ENCODE assay signal across 8 cellular contexts in the genomic region with DNA sequence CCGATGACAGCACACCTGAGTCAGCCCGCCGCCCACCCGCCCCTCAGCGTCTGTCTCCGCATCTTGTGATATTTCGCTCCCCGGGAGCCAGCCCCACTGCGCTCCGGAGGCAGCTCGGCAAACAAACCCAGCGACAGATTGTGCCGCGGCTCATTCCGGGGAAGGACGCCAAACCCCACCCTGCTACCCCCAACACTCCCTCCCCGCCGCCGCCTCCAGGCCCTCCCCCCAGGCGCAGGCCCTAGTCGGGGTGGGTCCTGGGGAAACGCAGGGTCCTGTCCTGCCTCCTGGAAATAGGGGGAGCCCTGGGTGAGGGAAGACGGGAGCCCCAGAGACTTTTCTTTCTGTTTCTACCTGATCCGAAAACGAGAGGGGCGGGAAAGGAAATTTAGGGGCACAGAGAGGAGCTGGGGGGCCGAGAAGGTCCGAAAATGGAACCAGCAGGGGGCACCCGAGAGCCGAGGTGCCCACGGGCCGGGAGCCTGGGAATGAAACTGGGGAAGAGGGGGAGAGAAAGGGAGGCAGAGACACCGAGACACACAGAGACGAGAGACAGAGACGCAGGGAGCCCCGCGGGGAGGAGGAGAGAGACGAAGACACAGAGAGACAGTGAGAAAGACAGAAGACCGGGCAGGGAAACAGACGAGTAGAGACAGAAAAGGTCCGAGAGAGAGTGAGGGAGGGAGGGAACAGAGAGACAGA. TPM values are rescaled to one million over a fixed set of nuclear protein-coding genes. Genes with fewer than 3 reads are reported as not detected.
A peak's percentile ranks its signal among the peaks of the same experiment; 100 is the strongest.
DNase-seq lines count a peak whose midpoint lies in the region; ATAC-seq, FAIRE-seq and TF ChIP-seq lines count a peak whose summit lies in the region.

No MANE protein-coding gene starts in this region.

- no peaks in the 10 kb centered on the region for H3K9me3 ChIP-seq in CD4-positive, alpha-beta T cell (ENCODE audit: control insufficient read depth, low read length)
- H3K9me3 ChIP-seq in mammary epithelial cell (replicated peaks; ENCODE audit: insufficient read depth, low read length) (no peaks in the 10 kb centered on the region), HepG2 (ENCODE audit: low read length) (no peaks in the 10 kb centered on the region)

- H3K9ac ChIP-seq in mammary epithelial cell (ENCODE audit: insufficient read depth, low read length) (no peak overlapping the region), HepG2 (ENCODE audit: insufficient read depth, low read depth, low read length) (peak overlapping the region; percentile 50; the same call in 1 of the 2 replicates)

- no peaks in the 10 kb centered on the region for H3K9me3 Mint-ChIP-seq in CD4-positive, alpha-beta T cell
- no peaks in the 10 kb centered on the region for H3K9me3 Mint-ChIP-seq in T-helper 1 cell treated with Interleukin-12 subunit alpha and Interleukin-12 subunit beta and Interleukin-4 antibody, amounts not matched to agents 30 μg/mL and 1 μg/mL, for 36 hours

- H3K27ac Mint-ChIP-seq in CD4-positive, alpha-beta T cell = no peak overlapping the region
- no peak overlapping the region for H3K27ac Mint-ChIP-seq in T-helper 1 cell treated with Interleukin-12 subunit alpha and Interleukin-12 subunit beta and Interleukin-4 antibody, amounts not matched to agents 30 μg/mL and 1 μg/mL, for 36 hours

- H3K4me3 ChIP-seq in mammary epithelial cell (replicated peaks in 1 of 3; ENCODE audit: insufficient read depth in 1 of 3, low read depth in 2 of 3, low read length in 3 of 3) (peak overlapping the region; percentile 21 to 31 (median 27)), HepG2 (replicated peaks in 1 of 3; ENCODE audit: insufficient read depth in 1 of 3, low read depth in 2 of 3, low read length in 3 of 3) (peak overlapping the region; percentile 57 to 75 (median 66))

- H3K4me3 Mint-ChIP-seq in CD4-positive, alpha-beta T cell = peak overlapping the region; percentile 92
- H3K4me3 Mint-ChIP-seq in T-helper 1 cell treated with Interleukin-12 subunit alpha and Interleukin-12 subunit beta and Interleukin-4 antibody, amounts not matched to agents 30 μg/mL and 1 μg/mL, for 36 hours = peak overlapping the region; percentile 85

- peaks cover 38% of the 10 kb centered on the region for H3K4me1 Mint-ChIP-seq in CD4-positive, alpha-beta T cell (ENCODE audit: low read depth)
- H3K4me1 Mint-ChIP-seq in T-helper 1 cell treated with Interleukin-12 subunit alpha and Interleukin-12 subunit beta and Interleukin-4 antibody, amounts not matched to agents 30 μg/mL and 1 μg/mL, for 36 hours (ENCODE audit: low read depth) = peaks cover 21% of the 10 kb centered on the region

- in situ Hi-C loops in mammary epithelial cell (cut with MboI; ENCODE audit: low sequenced_read_pairs in 2 of 2) = loop anchor here in 1 of 2 donors (10.0 kb wide), 3 partner anchors 66 to 186 kb away; a partner anchor contains a TSS
- in situ Hi-C loops in HepG2 (cut with HindIII; ENCODE audit: extremely low pct_ligation_motif_present, low pct_unique_long_range_greater_than_20kb) = loop anchor here (5.0 to 10.0 kb wide), 2 partner anchors 111 to 186 kb away; a partner anchor contains a TSS

- POLR2A ChIA-PET in CD4-positive, alpha-beta T cell (lab: Charles Lee) = interaction anchor here (0.7 to 3.0 kb wide), 7 partner anchors 14 to 113 kb away, joined by 3 to 16 read pairs (median 9); a partner anchor contains a TSS
- POLR2A ChIA-PET in HepG2 (lab: Yijun Ruan, JAX) = interaction anchor here (0.8 to 3.6 kb wide), 14 partner anchors 10 to 320 kb away, joined by 3 to 13 read pairs (median 4); a partner anchor contains a TSS

- H3K36me3 ChIP-seq in mammary epithelial cell (ENCODE audit: insufficient read depth, low read length) (no peaks in the 10 kb centered on the region), HepG2 (replicated peaks in 1 of 2; ENCODE audit: control insufficient read depth in 1 of 2, insufficient read depth in 2 of 2, low read length in 2 of 2) (no peaks in the 10 kb centered on the region)

- peaks cover 33% of the 10 kb centered on the region for H3K27me3 ChIP-seq in CD4-positive, alpha-beta T cell (ENCODE audit: control insufficient read depth, insufficient read depth, low read length)
- peaks cover 16% of the 10 kb centered on the region for H3K27me3 ChIP-seq in mammary epithelial cell (ENCODE audit: insufficient read depth, low read length)
- peaks cover 3 to 14% of the 10 kb centered on the region in 2 experiments; a peak in 4 of 5 replicates for H3K27me3 ChIP-seq in HepG2 (ENCODE audit: control insufficient read depth in 1 of 2, insufficient read depth in 2 of 2, low read length in 2 of 2)

- no peak for TF ChIP-seq POLR2A in HepG2 (IDR thresholded peaks at IDR 0.05; ENCODE audit: insufficient read depth in 1 of 2, low read depth in 2 of 2, low read length in 2 of 2)

- ATAC-seq in CD4-positive, alpha-beta T cell (ENCODE audit: poor library complexity) = peak; percentile 14
- ATAC-seq in HG03045 (IDR thresholded peaks at IDR 0.05; ENCODE audit: unreplicated experiment) = peak; percentile 34
- peak; percentile 13 for ATAC-seq in HepG2

- H3K36me3 Mint-ChIP-seq in CD4-positive, alpha-beta T cell (ENCODE audit: low read depth) = no peaks in the 10 kb centered on the region
- H3K36me3 Mint-ChIP-seq in T-helper 1 cell treated with Interleukin-12 subunit alpha and Interleukin-12 subunit beta and Interleukin-4 antibody, amounts not matched to agents 30 μg/mL and 1 μg/mL, for 36 hours (ENCODE audit: low read depth) = no peaks in the 10 kb centered on the region

- H3K4me1 ChIP-seq in mammary epithelial cell (ENCODE audit: insufficient read depth, low read length) (peaks cover 20% of the 10 kb centered on the region), HepG2 (ENCODE audit: insufficient read depth, low read length) (peaks cover 64% of the 10 kb centered on the region)

- H3K27ac ChIP-seq in CD4-positive, alpha-beta T cell (ENCODE audit: low read depth, low read length) = no peak overlapping the region
- no peak overlapping the region for H3K27ac ChIP-seq in mammary epithelial cell (ENCODE audit: insufficient read depth, low read depth, low read length)
- no peak overlapping the region for H3K27ac ChIP-seq in HepG2 (ENCODE audit: extremely low read length, insufficient read depth, low read length)

- intact Hi-C loops in CD4-positive, alpha-beta T cell (cut with DNase I, micrococcal nuclease) = loop anchor here (1.0 to 10.0 kb wide), 7 partner anchors 22 to 1066 kb away; no protein-coding TSS in a partner anchor
- intact Hi-C loops in mammary epithelial cell (cut with micrococcal nuclease) = loop anchor here (2.0 to 5.0 kb wide), 3 partner anchors 32 to 1054 kb away; a partner anchor contains a TSS
- intact Hi-C loops in HepG2 (cut with micrococcal nuclease; ENCODE audit: unreplicated experiment) = no loop called here
- intact Hi-C loops in posterior vena cava (cut with DNase I) = loop anchor here (2.0 to 10.0 kb wide), 2 partner anchors 68 to 186 kb away; a partner anchor contains a TSS

- no peak for FAIRE-seq in HepG2 (lab: Jason Lieb, UNC)

- peaks cover 63% of the 10 kb centered on the region for H3K27me3 Mint-ChIP-seq in CD4-positive, alpha-beta T cell
- peaks cover 65% of the 10 kb centered on the region for H3K27me3 Mint-ChIP-seq in T-helper 1 cell treated with Interleukin-12 subunit alpha and Interleukin-12 subunit beta and Interleukin-4 antibody, amounts not matched to agents 30 μg/mL and 1 μg/mL, for 36 hours (ENCODE audit: low read depth)

- no peak for TF ChIP-seq EP300 in HepG2 (IDR thresholded peaks at IDR 0.05; ENCODE audit: low read depth in 2 of 2, low read length in 2 of 2)
- no peak for TF ChIP-seq EP300 in HepG2 (CRISPR knock-in tag; IDR thresholded peaks at IDR 0.05; ENCODE audit: borderline replicate concordance)

- CTCF ChIA-PET in CD4-positive, alpha-beta T cell (lab: Charles Lee) = interaction anchor here (0.6 to 3.0 kb wide), 24 partner anchors 15 to 342 kb away, joined by 3 to 26 read pairs (median 5); a partner anchor contains a TSS
- CTCF ChIA-PET in mammary epithelial cell (lab: Charles Lee; ENCODE audit: low non-redundant PET) = interaction anchor here (0.6 to 1.3 kb wide), 4 partner anchors 49 to 183 kb away, joined by 3 to 11 read pairs (median 6); no protein-coding TSS in a partner anchor
- CTCF ChIA-PET in HepG2 (lab: Yijun Ruan, JAX; ENCODE audit: low intra/inter-chr PET ratio, low total read pairs) = interaction anchor here (0.6 to 3.9 kb wide), 4 partner anchors 22 to 183 kb away, joined by 3 to 26 read pairs (median 10); no protein-coding TSS in a partner anchor

- peak overlapping the region; percentile 84 for H2AFZ ChIP-seq in mammary epithelial cell (ENCODE audit: low read depth, low read length)
- H2AFZ ChIP-seq in HepG2 (ENCODE audit: low read length) = peak overlapping the region; percentile 34

- TF ChIP-seq RAD21 in HepG2 (CRISPR knock-in tag; IDR thresholded peaks at IDR 0.05) = 0 out of 2 replicates have a peak, but pooled peaks have one; percentile 31

- dilution Hi-C loops in mammary epithelial cell (cut with HindIII; ENCODE audit: low sequenced_read_pairs) = no loop called here

- peak; percentile 93 for TF ChIP-seq CTCF in CD4-positive, alpha-beta T cell (IDR thresholded peaks at IDR 0.05)
- peak; percentile 53 to 75 for TF ChIP-seq CTCF in mammary epithelial cell (conservative IDR thresholded peaks at IDR 0.05 in 1 of 2, IDR thresholded peaks at IDR 0.05 in 1 of 2; ENCODE audit: extremely low read depth in 1 of 2, insufficient read depth in 1 of 2, low read depth in 1 of 2, low read length in 2 of 2)
- peak; percentile 79 for TF ChIP-seq CTCF in HepG2 (CRISPR knock-in tag; IDR thresholded peaks at IDR 0.05)

- H3K79me2 ChIP-seq in mammary epithelial cell (ENCODE audit: insufficient read depth, low read length) = no peaks in the 10 kb centered on the region
- no peaks in the 10 kb centered on the region for H3K79me2 ChIP-seq in HepG2 (ENCODE audit: insufficient read depth, low read length)

- H3K4me2 ChIP-seq in mammary epithelial cell (ENCODE audit: insufficient read depth, low read depth, low read length) = peak overlapping the region; percentile 66
- peak overlapping the region; percentile 96 for H3K4me2 ChIP-seq in HepG2 (ENCODE audit: low read depth, low read length)

- no peaks in the 10 kb centered on the region for H4K20me1 ChIP-seq in mammary epithelial cell (ENCODE audit: insufficient read depth, low read length)
- H4K20me1 ChIP-seq in HepG2 (ENCODE audit: insufficient read depth, low read length) = no peaks in the 10 kb centered on the region

- peak in 4 of 10 experiments; percentile 25 to 58 (median 34) for DNase-seq in CD4-positive, alpha-beta T cell
- DNase-seq in mammary epithelial cell (no peak), HepG2 (ENCODE audit: low spot score) (no peak), NCI-H2029 (lab: John Stamatoyannopoulos, UW) (no peak), posterior vena cava (ENCODE audit: low spot score) (no peak)
- DNase-seq in stimulated activated CD8-positive, alpha-beta memory T cell treated with anti-CD3 and anti-CD28 coated beads, Interleukin-12 subunit alpha, Interleukin-12 subunit beta, amount 100 ng/mL, for 4 hours (ENCODE audit: low read depth) = peak; percentile 70

- BruUV-seq in mammary epithelial cell (replicated peaks; lab: Mats Ljungman, UMichigan) (no TSS peak), HepG2 (replicated peaks; lab: Mats Ljungman, UMichigan) (no TSS peak)

- WGBS in mammary epithelial cell (ENCODE audit: low coverage, missing lambda C conversion rate) = 2% methylated on average over 10 of the region's 41 CpGs
- WGBS in HepG2 (ENCODE audit: low lambda C conversion rate) = under 1% methylated on average over 21 of the region's 41 CpGs

RNA-seq across cellular contexts. Expression of a gene that starts 1.8 kb away (rescaled TPM):
- under 1 TPM; 0.17 to 0.19 TPM for total RNA-seq in CD4-positive, alpha-beta T cell
- total RNA-seq in mammary epithelial cell (under 1 TPM; 0.31 to 0.33 TPM), HepG2 (2016; rRNA removed; fragmentation: Illumina TruSeq; extraction: Trizol) (0.45 and 1.3 TPM in 2 replicates), posterior vena cava (1 to 10 TPM; 2.0 to 2.9 TPM)
- polyA plus RNA-seq in mammary epithelial cell (0.06 TPM), HepG2 (2011; rRNA removed) (4.3 and 8.4 TPM in 2 replicates)
- polyA minus RNA-seq in mammary epithelial cell = 0.21 TPM
- 0.71 and 0.79 TPM in 2 replicates for total RNA-seq in HepG2 (2016; cell fraction: cytosol; rRNA removed; fragmentation: Illumina TruSeq; extraction: Trizol; ENCODE audit: low read depth)
- 0.42 and 0.91 TPM in 2 replicates for total RNA-seq in HepG2 (2016; cell fraction: insoluble cytoplasmic fraction; rRNA removed; fragmentation: Illumina TruSeq; extraction: Trizol)
- total RNA-seq in HepG2 (2016; cell fraction: membrane; rRNA removed; fragmentation: Illumina TruSeq; extraction: Trizol) = 1.1 and 1.2 TPM in 2 replicates
- 1.8 and 2.1 TPM in 2 replicates for total RNA-seq in HepG2 (2016; cell fraction: nucleus; rRNA removed; fragmentation: Illumina TruSeq; extraction: Trizol)
- polyA plus RNA-seq in HepG2 (2011; cell fraction: cytosol; rRNA removed) = 3.6 and 3.9 TPM in 2 replicates
- polyA plus RNA-seq in HepG2 (2011; cell fraction: nucleus; rRNA removed) = 10.4 and 14.9 TPM in 2 replicates
- polyA plus RNA-seq in HepG2 (2012) = 14.7 and 15.9 TPM in 2 replicates
- 1.8 and 2.1 TPM in 2 replicates for polyA plus RNA-seq in HepG2 (2016; cell fraction: cytosol; fragmentation: Illumina TruSeq; extraction: Trizol; ENCODE audit: low read depth)
- polyA plus RNA-seq in HepG2 (2016; cell fraction: insoluble cytoplasmic fraction; fragmentation: Illumina TruSeq; extraction: Trizol; ENCODE audit: low read depth) = 1.9 and 2.5 TPM in 2 replicates
- polyA plus RNA-seq in HepG2 (2016; cell fraction: membrane; fragmentation: Illumina TruSeq; extraction: Trizol; ENCODE audit: low read depth) = 2.8 and 3.5 TPM in 2 replicates
- 5.0 and 7.0 TPM in 2 replicates for polyA plus RNA-seq in HepG2 (2016; cell fraction: nucleus; fragmentation: Illumina TruSeq; extraction: Trizol; ENCODE audit: insufficient read depth, low read depth)
- polyA minus RNA-seq in HepG2 (2011; rRNA and poly(A)+ RNA removed; ENCODE audit: low replicate concordance) = 0.72 and 4.8 TPM in 2 replicates
- polyA minus RNA-seq in HepG2 (2011; cell fraction: cytosol; rRNA and poly(A)+ RNA removed) = 4.1 and 11.0 TPM in 2 replicates
- 2.3 and 3.7 TPM in 2 replicates for polyA minus RNA-seq in HepG2 (2011; cell fraction: nucleus; rRNA and poly(A)+ RNA removed)

RNA-seq across cellular contexts. Expression of a gene that starts 31.6 kb away (rescaled TPM):
- 1 to 10 TPM; 6.9 to 7.3 TPM for total RNA-seq in CD4-positive, alpha-beta T cell
- 10 to 100 TPM; 22.7 to 27.6 TPM for total RNA-seq in mammary epithelial cell
- polyA plus RNA-seq in mammary epithelial cell = 105 TPM
- polyA minus RNA-seq in mammary epithelial cell = 69.4 TPM
- total RNA-seq in HepG2 (2016; rRNA removed; fragmentation: Illumina TruSeq; extraction: Trizol) = not detected in 2 replicates
- not detected in 2 replicates for total RNA-seq in HepG2 (2016; cell fraction: cytosol; rRNA removed; fragmentation: Illumina TruSeq; extraction: Trizol; ENCODE audit: low read depth)
- total RNA-seq in HepG2 (2016; cell fraction: insoluble cytoplasmic fraction; rRNA removed; fragmentation: Illumina TruSeq; extraction: Trizol) = not detected in 2 replicates
- not detected in 2 replicates for total RNA-seq in HepG2 (2016; cell fraction: membrane; rRNA removed; fragmentation: Illumina TruSeq; extraction: Trizol)
- total RNA-seq in HepG2 (2016; cell fraction: nucleus; rRNA removed; fragmentation: Illumina TruSeq; extraction: Trizol) = 0.31 TPM in 1 of 2 replicates, not detected in the other
- polyA plus RNA-seq in HepG2 (2011; rRNA removed) = 2.6 and 4.2 TPM in 2 replicates
- 1.4 and 3.7 TPM in 2 replicates for polyA plus RNA-seq in HepG2 (2011; cell fraction: cytosol; rRNA removed)
- 3.4 and 4.2 TPM in 2 replicates for polyA plus RNA-seq in HepG2 (2011; cell fraction: nucleus; rRNA removed)
- 1.4 and 2.2 TPM in 2 replicates for polyA plus RNA-seq in HepG2 (2012)
- not detected in 2 replicates for polyA plus RNA-seq in HepG2 (2016; cell fraction: cytosol; fragmentation: Illumina TruSeq; extraction: Trizol; ENCODE audit: low read depth)
- polyA plus RNA-seq in HepG2 (2016; cell fraction: insoluble cytoplasmic fraction; fragmentation: Illumina TruSeq; extraction: Trizol; ENCODE audit: low read depth) = not detected in 2 replicates
- not detected in 2 replicates for polyA plus RNA-seq in HepG2 (2016; cell fraction: membrane; fragmentation: Illumina TruSeq; extraction: Trizol; ENCODE audit: low read depth)
- not detected in 2 replicates for polyA plus RNA-seq in HepG2 (2016; cell fraction: nucleus; fragmentation: Illumina TruSeq; extraction: Trizol; ENCODE audit: insufficient read depth, low read depth)
- polyA minus RNA-seq in HepG2 (2011; rRNA and poly(A)+ RNA removed; ENCODE audit: low replicate concordance) = 1.7 and 3.0 TPM in 2 replicates
- 2.6 TPM in 1 of 2 replicates, not detected in the other for polyA minus RNA-seq in HepG2 (2011; cell fraction: cytosol; rRNA and poly(A)+ RNA removed)
- 1.4 and 2.9 TPM in 2 replicates for polyA minus RNA-seq in HepG2 (2011; cell fraction: nucleus; rRNA and poly(A)+ RNA removed)
- total RNA-seq in posterior vena cava = 10 to 100 TPM; 72.6 to 84.7 TPM

RNA-seq across cellular contexts. Expression of a gene that starts 56.9 kb away (rescaled TPM):
- total RNA-seq in CD4-positive, alpha-beta T cell = 1 to 10 TPM; 3.1 to 4.2 TPM
- total RNA-seq in mammary epithelial cell (1 to 10 TPM; 1.4 to 2.2 TPM), HepG2 (2016; rRNA removed; fragmentation: Illumina TruSeq; extraction: Trizol) (40.0 and 72.3 TPM in 2 replicates), posterior vena cava (10 to 100 TPM in 1 of 2 donors, 1 to 10 TPM in 1; 8.1 to 11.5 TPM)
- polyA plus RNA-seq in mammary epithelial cell (0.48 TPM), HepG2 (2011; rRNA removed) (87.6 and 124 TPM in 2 replicates)
- not detected for polyA minus RNA-seq in mammary epithelial cell
- total RNA-seq in HepG2 (2016; cell fraction: cytosol; rRNA removed; fragmentation: Illumina TruSeq; extraction: Trizol; ENCODE audit: low read depth) = 44.5 and 47.1 TPM in 2 replicates
- 32.3 and 72.1 TPM in 2 replicates for total RNA-seq in HepG2 (2016; cell fraction: insoluble cytoplasmic fraction; rRNA removed; fragmentation: Illumina TruSeq; extraction: Trizol)
- total RNA-seq in HepG2 (2016; cell fraction: membrane; rRNA removed; fragmentation: Illumina TruSeq; extraction: Trizol) = 63.3 and 69.6 TPM in 2 replicates
- total RNA-seq in HepG2 (2016; cell fraction: nucleus; rRNA removed; fragmentation: Illumina TruSeq; extraction: Trizol) = 64.1 and 81.7 TPM in 2 replicates
- polyA plus RNA-seq in HepG2 (2011; cell fraction: cytosol; rRNA removed) = 96.8 and 105 TPM in 2 replicates
- 190 and 210 TPM in 2 replicates for polyA plus RNA-seq in HepG2 (2011; cell fraction: nucleus; rRNA removed)
- 61.9 and 91.6 TPM in 2 replicates for polyA plus RNA-seq in HepG2 (2012)
- polyA plus RNA-seq in HepG2 (2016; cell fraction: cytosol; fragmentation: Illumina TruSeq; extraction: Trizol; ENCODE audit: low read depth) = 41.6 and 44.0 TPM in 2 replicates
- 33.2 and 41.2 TPM in 2 replicates for polyA plus RNA-seq in HepG2 (2016; cell fraction: insoluble cytoplasmic fraction; fragmentation: Illumina TruSeq; extraction: Trizol; ENCODE audit: low read depth)
- polyA plus RNA-seq in HepG2 (2016; cell fraction: membrane; fragmentation: Illumina TruSeq; extraction: Trizol; ENCODE audit: low read depth) = 58.0 and 63.5 TPM in 2 replicates
- 111 TPM in 2 replicates for polyA plus RNA-seq in HepG2 (2016; cell fraction: nucleus; fragmentation: Illumina TruSeq; extraction: Trizol; ENCODE audit: insufficient read depth, low read depth)
- 1.5 and 247 TPM in 2 replicates for polyA minus RNA-seq in HepG2 (2011; rRNA and poly(A)+ RNA removed; ENCODE audit: low replicate concordance)
- 58.2 and 68.6 TPM in 2 replicates for polyA minus RNA-seq in HepG2 (2011; cell fraction: cytosol; rRNA and poly(A)+ RNA removed)
- 75.4 and 86.5 TPM in 2 replicates for polyA minus RNA-seq in HepG2 (2011; cell fraction: nucleus; rRNA and poly(A)+ RNA removed)
